In genomic region chrX:42220722-42221121, GRCh38 we compare ENCODE assay signal across 28 cellular contexts.
"Had no signal": no experiment of that assay in that cellular context is flagged by ENCODE, and none has a peak within 500 bp of the region (broad histone marks: within the 10 kb centered on the region; RNA-seq: fewer than 3 reads in every experiment).

No MANE protein-coding gene starts in this region.

- H3K4me3 Mint-ChIP-seq: dendritic cell treated with granulocyte-macrophage colony-stimulating factor and Interleukin-4, amounts not matched to agents 40 ng/mL and 50 ng/mL, for 4 days; effector memory CD8-positive, alpha-beta T cell; endodermal cell; mesothelial cell of epicardium; naive B cell; naive thymus-derived CD8-positive, alpha-beta T cell had no signal

- H3K9me3 ChIP-seq: esophagus squamous epithelium, gastrocnemius medialis, heart right ventricle, left lung, lower lobe of right lung, mucosa of descending colon had no signal

- H3K27me3 ChIP-seq: esophagus squamous epithelium, gastrocnemius medialis, left lung had no signal

- H3K9me3 Mint-ChIP-seq: effector memory CD8-positive, alpha-beta T cell had no signal

- H3K36me3 ChIP-seq: esophagus squamous epithelium, gastrocnemius medialis, heart right ventricle, left lung, lower lobe of right lung had no signal

- DNase-seq: cortex of kidney; effector CD8-positive, alpha-beta T cell; effector memory CD8-positive, alpha-beta T cell; endodermal cell; erythroblast; esophagus squamous epithelium; foreskin fibroblast; foreskin melanocyte; gastrocnemius medialis; glutamatergic neuron; head of caudate nucleus; heart right ventricle; hippocampal formation; left cardiac atrium; left lung; left ventricle myocardium superior; lower lobe of right lung; mesenchymal stem cell; mucosa of descending colon; naive B cell; naive thymus-derived CD8-positive, alpha-beta T cell had no signal

- H3K4me3 ChIP-seq: esophagus squamous epithelium, gastrocnemius medialis, heart right ventricle, left lung, lower lobe of right lung, mucosa of descending colon had no signal

- H3K4me1 ChIP-seq: esophagus squamous epithelium, gastrocnemius medialis, heart right ventricle, left lung, lower lobe of right lung had no signal

- ATAC-seq: effector memory CD8-positive, alpha-beta T cell; esophagus mucosa; gastrocnemius medialis; heart right ventricle; left cardiac atrium; left lung; left ventricle myocardium superior; lower lobe of right lung; mucosa of descending colon; naive thymus-derived CD8-positive, alpha-beta T cell had no signal

- H3K27ac Mint-ChIP-seq: dendritic cell treated with granulocyte-macrophage colony-stimulating factor and Interleukin-4, amounts not matched to agents 40 ng/mL and 50 ng/mL, for 4 days; effector memory CD8-positive, alpha-beta T cell; endodermal cell; mesothelial cell of epicardium; naive B cell; naive thymus-derived CD8-positive, alpha-beta T cell had no signal

- FAIRE-seq: endometrium, islet of Langerhans, keratinocyte had no signal

- H3K4me1 Mint-ChIP-seq: mesothelial cell of epicardium, naive B cell had no signal

- H3K27ac ChIP-seq: epithelial cell of prostate, esophagus squamous epithelium, gastrocnemius medialis, heart right ventricle, left lung, lower lobe of right lung had no signal

- H3K27me3 Mint-ChIP-seq: dendritic cell treated with granulocyte-macrophage colony-stimulating factor and Interleukin-4, amounts not matched to agents 40 ng/mL and 50 ng/mL, for 4 days; effector memory CD8-positive, alpha-beta T cell; naive thymus-derived CD8-positive, alpha-beta T cell had no signal

- H3K36me3 Mint-ChIP-seq: mesothelial cell of epicardium had no signal
